ENCODE assay signal across 28 cellular contexts in genomic region chr6:163725008-163725941, GRCh38.
DNase-seq lines count a peak whose midpoint lies in the region; ATAC-seq, FAIRE-seq and TF ChIP-seq lines count a peak whose summit lies in the region.
"Had no signal": no experiment of that assay in that cellular context is flagged by ENCODE, and none has a peak within 500 bp of the region (broad histone marks: within the 10 kb centered on the region; RNA-seq: fewer than 3 reads in every experiment).

No MANE protein-coding gene starts in this region.

- no CpG with 5 or more reads among the region's 19 CpGs for WGBS in neuronal stem cell (ENCODE audit: extremely low coverage in 2 of 2, insufficient read length in 2 of 2, insufficient replicate concordance in 1 of 2), 2 donors

- DNase-seq in DMS53 (lab: John Stamatoyannopoulos, UW) (peak; percentile 5), DMS53 treated with DMSO at 0.1 percent for 48 hours (lab: John Stamatoyannopoulos, UW; ENCODE audit: unreplicated experiment) (no peak), GM12891 (ENCODE audit: insufficient read length, low spot score) (no peak), OCI-LY7 (ENCODE audit: low spot score) (no peak), neuronal stem cell (ENCODE audit: low spot score) (no peak), NCI-H526 (lab: John Stamatoyannopoulos, UW) (no peak), amniotic stem cell (lab: John Stamatoyannopoulos, UW) (no peak)
- DNase-seq: activated CD4-positive, alpha-beta T cell treated with anti-CD3 and anti-CD28 coated beads for 4 hours; activated gamma-delta T cell; activated T-cell treated with anti-CD3 and anti-CD28 coated beads, Interleukin-2, amount 50 U/mL, for 24 hours; body of pancreas; CD4-positive, alpha-beta memory T cell; dorsolateral prefrontal cortex; GDM1; hippocampal formation; mesenchymal stem cell; MM.1S; NCI-H187; NCI-H2227 treated with DMSO at 0.1 percent for 48 hours; OCI-M1; psoas muscle; stimulated activated naive CD8-positive, alpha-beta T cell treated with anti-CD3 and anti-CD28 coated beads, Interleukin-15, amount 100 ng/mL, for 72 hours had no signal

- H2AFZ ChIP-seq in OCI-LY7 (ENCODE audit: low read length), result peak overlapping the region; percentile 88
- H2AFZ ChIP-seq in neuronal stem cell (ENCODE audit: low read length), result peak overlapping the region; percentile 32

- peak overlapping the region; percentile 33 for H3K14ac ChIP-seq in neuronal stem cell (ENCODE audit: low read length)

- no peak for TF ChIP-seq CTCF in OCI-LY7 (conservative IDR thresholded peaks at IDR 0.05; ENCODE audit: low read length)

- intact Hi-C loops in OCI-LY7 (cut with micrococcal nuclease; ENCODE audit: unreplicated experiment), result no loop called here

- no peak overlapping the region for H3K9ac ChIP-seq in neuronal stem cell (ENCODE audit: low read depth, low read length, poor library complexity)
- H3K9ac ChIP-seq: KMS-11 had no signal

- H2AK5ac ChIP-seq in neuronal stem cell (ENCODE audit: low read depth, low read length), result no peak overlapping the region

- H3K79me2 ChIP-seq in OCI-LY7 (ENCODE audit: insufficient read depth, low read depth, low read length), result no peaks in the 10 kb centered on the region

- H2BK15ac ChIP-seq in neuronal stem cell (ENCODE audit: low read length), result no peak overlapping the region

- ATAC-seq in GM21619 (IDR thresholded peaks at IDR 0.05; ENCODE audit: unreplicated experiment), result no peak
- ATAC-seq: body of pancreas; left lobe of liver; psoas muscle; stimulated activated naive CD8-positive, alpha-beta T cell treated with anti-CD3 and anti-CD28 coated beads, Interleukin-15, amount 100 ng/mL, for 72 hours had no signal

- H3K4me1 ChIP-seq in OCI-LY7 (ENCODE audit: insufficient read depth, low read length, poor library complexity, severe bottlenecking), result peaks cover 85% of the 10 kb centered on the region
- peaks cover 2 to 9% of the 10 kb centered on the region in 2 donors for H3K4me1 ChIP-seq in neuronal stem cell (ENCODE audit: control insufficient read depth in 2 of 2, insufficient read depth in 1 of 2, low read depth in 1 of 2, low read length in 2 of 2)
- H3K4me1 ChIP-seq: body of pancreas had no signal

- no peaks in the 10 kb centered on the region for H3K27me3 ChIP-seq in neuronal stem cell (ENCODE audit: control insufficient read depth in 3 of 3, insufficient read depth in 3 of 3, low read depth in 1 of 3, low read length in 3 of 3)
- H3K27me3 ChIP-seq: body of pancreas, dorsolateral prefrontal cortex had no signal

- H3K27ac ChIP-seq in OCI-LY7 (ENCODE audit: low read depth, low read length, poor library complexity, severe bottlenecking), result peak overlapping the region; percentile 49
- H3K27ac ChIP-seq in neuronal stem cell (replicated peaks; ENCODE audit: low read length), result no peak overlapping the region
- H3K27ac ChIP-seq: 22Rv1, body of pancreas, dorsolateral prefrontal cortex, KMS-11, psoas muscle, VCaP had no signal

- peak overlapping the region; percentile 23 for H3K18ac ChIP-seq in neuronal stem cell (ENCODE audit: low read length)

- H4K8ac ChIP-seq in neuronal stem cell (ENCODE audit: low read depth, low read length), result peak overlapping the region; percentile 9

- CTCF ChIA-PET in OCI-LY7 (lab: Charles Lee; ENCODE audit: unreplicated experiment), result interaction anchor here (0.6 kb wide), 1 partner anchor 15 kb away, joined by 4 read pairs; no protein-coding TSS in a partner anchor

- no peak overlapping the region for H3K4me3 ChIP-seq in OCI-LY7 (ENCODE audit: low read depth, low read length, poor library complexity, severe bottlenecking)
- no peak overlapping the region for H3K4me3 ChIP-seq in neuronal stem cell (ENCODE audit: low read length in 2 of 2)
- H3K4me3 ChIP-seq: body of pancreas, dorsolateral prefrontal cortex, HAP-1, psoas muscle had no signal

- H3K36me3 ChIP-seq in OCI-LY7 (ENCODE audit: insufficient read depth, low read length) (no peaks in the 10 kb centered on the region), neuronal stem cell (replicated peaks in 1 of 2; ENCODE audit: control insufficient read depth in 2 of 2, insufficient read depth in 2 of 2, low read length in 2 of 2) (no peaks in the 10 kb centered on the region)
- H3K36me3 ChIP-seq: HAP-1 had no signal

- no peak overlapping the region for H2BK5ac ChIP-seq in neuronal stem cell (ENCODE audit: low read length)

- H3K4me2 ChIP-seq in OCI-LY7 (ENCODE audit: low read length) (peak overlapping the region; percentile 71), neuronal stem cell (ENCODE audit: insufficient read depth, low read length, poor library complexity, severe bottlenecking) (no peak overlapping the region)
- H3K4me2 ChIP-seq: KMS-11 had no signal

- no peaks in the 10 kb centered on the region for H3K79me1 ChIP-seq in neuronal stem cell (ENCODE audit: low read depth, low read length)

- no peak overlapping the region for H3K23ac ChIP-seq in neuronal stem cell (ENCODE audit: low read depth, low read length, poor library complexity)

- FAIRE-seq in GM12891 (lab: Jason Lieb, UNC), result peak; percentile 79

- H4K91ac ChIP-seq in neuronal stem cell (ENCODE audit: low read depth, low read length, poor library complexity), result no peak overlapping the region

- BruUV-seq in OCI-LY7 (replicated peaks; lab: Mats Ljungman, UMichigan), result no TSS peak

- no peak overlapping the region for H2BK120ac ChIP-seq in neuronal stem cell (ENCODE audit: low read depth, low read length)

- H3K9me3 ChIP-seq in OCI-LY7 (ENCODE audit: low read length) (no peaks in the 10 kb centered on the region), neuronal stem cell (replicated peaks in 1 of 2; ENCODE audit: control insufficient read depth in 2 of 2, insufficient read depth in 1 of 2, low read depth in 1 of 2, low read length in 2 of 2) (no peaks in the 10 kb centered on the region)
- H3K9me3 ChIP-seq: body of pancreas, HAP-1, psoas muscle had no signal

- H3K4ac ChIP-seq in neuronal stem cell (ENCODE audit: low read length), result no peak overlapping the region

- POLR2A ChIA-PET in OCI-LY7 (lab: Charles Lee), result interaction anchor here (0.7 to 2.4 kb wide), 4 partner anchors 14 to 77 kb away, joined by 3 to 6 read pairs (median 4); no protein-coding TSS in a partner anchor

- H2BK12ac ChIP-seq in neuronal stem cell (ENCODE audit: low read length), result no peak overlapping the region

- TF ChIP-seq POLR2A in GM12891 (IDR thresholded peaks at IDR 0.05; ENCODE audit: low read depth, low read length), result no peak

- no peaks in the 10 kb centered on the region for H3K9me2 ChIP-seq in OCI-LY7 (ENCODE audit: insufficient read depth, low read length)

- no peaks in the 10 kb centered on the region for H4K20me1 ChIP-seq in OCI-LY7 (ENCODE audit: insufficient read depth, low read length)

TF ChIP-seq in GM12891, 5 proteins besides CTCF, POLR2A, EP300 and RAD21:
- TF ChIP-seq POLR2AphosphoS5 (IDR thresholded peaks at IDR 0.05; ENCODE audit: low read depth, low read length) (no peak), TAF1 (IDR thresholded peaks at IDR 0.05; ENCODE audit: low read depth, low read length) (no peak), SPI1 (IDR thresholded peaks at IDR 0.05; ENCODE audit: low read depth, low read length) (no peak), PAX5 (IDR thresholded peaks at IDR 0.05; ENCODE audit: insufficient read depth, low read length, severe bottlenecking) (no peak), POU2F2 (IDR thresholded peaks at IDR 0.05; ENCODE audit: low read depth, low read length) (no peak)
